In genomic region chr3:149655826-149656599, GRCh38 we compare ENCODE assay signal across 11 cellular contexts. TPM values are rescaled to one million over a fixed set of nuclear protein-coding genes. Genes with fewer than 3 reads are reported as not detected.
A peak's percentile ranks its signal among the peaks of the same experiment; 100 is the strongest.
DNase-seq lines count a peak whose midpoint lies in the region; ATAC-seq, FAIRE-seq and TF ChIP-seq lines count a peak whose summit lies in the region.
"Had no signal": no experiment of that assay in that cellular context is flagged by ENCODE, and none has a peak within 500 bp of the region (broad histone marks: within the 10 kb centered on the region; RNA-seq: fewer than 3 reads in every experiment).

No MANE protein-coding gene starts in this region.

- peak in 1 of 9 donors; percentile 11 for TF ChIP-seq CTCF in heart right ventricle (IDR thresholded peaks at IDR 0.05)

- H3K9me3 ChIP-seq in heart right ventricle, result no peaks in the 10 kb centered on the region
- no peaks in the 10 kb centered on the region for H3K9me3 ChIP-seq in ectodermal cell (ENCODE audit: control insufficient read depth, low read length)
- H3K9me3 ChIP-seq in mucosa of rectum (ENCODE audit: control insufficient read depth in 2 of 2, low read length in 2 of 2), result no peaks in the 10 kb centered on the region
- H3K9me3 ChIP-seq in aorta (ENCODE audit: control insufficient read depth, low read length), result no peaks in the 10 kb centered on the region

- peaks cover 0 to 35% (median 11%) of the 10 kb centered on the region in 9 donors for H3K36me3 ChIP-seq in heart right ventricle
- H3K36me3 ChIP-seq in ectodermal cell (ENCODE audit: control insufficient read depth, insufficient read depth, low read length), result peaks cover 6% of the 10 kb centered on the region
- no peaks in the 10 kb centered on the region for H3K36me3 ChIP-seq in mucosa of rectum (ENCODE audit: control insufficient read depth in 2 of 2, insufficient read depth in 2 of 2, low read length in 2 of 2)
- H3K36me3 ChIP-seq in aorta (ENCODE audit: control insufficient read depth in 1 of 2, insufficient read depth in 2 of 2, low read length in 1 of 2), result no peaks in the 10 kb centered on the region

- intact Hi-C loops in heart right ventricle (cut with DNase I), result loop anchor here (2.0 to 10.0 kb wide), 13 partner anchors 39 to 131 kb away; no protein-coding TSS in a partner anchor
- intact Hi-C loops in Right ventricle myocardium inferior (cut with DNase I), result loop anchor here (2.0 to 5.0 kb wide), 2 partner anchors 69 to 87 kb away; no protein-coding TSS in a partner anchor
- intact Hi-C loops in aorta (cut with DNase I), result loop anchor here (2.0 to 5.0 kb wide), 6 partner anchors 34 to 149 kb away; no protein-coding TSS in a partner anchor

- H3K4me3 ChIP-seq in heart right ventricle (peak overlapping the region; percentile 45 to 96 (median 87)), ectodermal cell (ENCODE audit: insufficient read depth, low read depth, low read length) (peak overlapping the region; percentile 79), mucosa of rectum (ENCODE audit: low read length in 2 of 2) (peak overlapping the region; percentile 66 to 68), aorta (ENCODE audit: low read length in 2 of 2) (peak overlapping the region; percentile 88)

- H3K27me3 ChIP-seq in heart right ventricle, result peaks cover 0 to 54% (median 0%) of the 10 kb centered on the region in 7 donors
- H3K27me3 ChIP-seq in ectodermal cell (ENCODE audit: control insufficient read depth, insufficient read depth, low read length, poor library complexity, severe bottlenecking), result peaks cover 20% of the 10 kb centered on the region
- peaks cover 24 to 59% of the 10 kb centered on the region in 2 donors for H3K27me3 ChIP-seq in mucosa of rectum (ENCODE audit: control insufficient read depth in 2 of 2, insufficient read depth in 2 of 2, low read length in 2 of 2)
- no peaks in the 10 kb centered on the region for H3K27me3 ChIP-seq in aorta (ENCODE audit: control insufficient read depth in 1 of 2, insufficient read depth in 2 of 2, low read length in 1 of 2)

- H3K27ac ChIP-seq in heart right ventricle, result peak overlapping the region; percentile 37 to 99 (median 98)
- no peak overlapping the region for H3K27ac ChIP-seq in ectodermal cell (ENCODE audit: insufficient read depth, low read depth, low read length, poor library complexity, severe bottlenecking)
- H3K27ac ChIP-seq in mucosa of rectum (ENCODE audit: low read depth in 2 of 2, low read length in 2 of 2), result peak overlapping the region; percentile 88 to 89
- peak overlapping the region in 1 of 2 donors; percentile 99 for H3K27ac ChIP-seq in aorta (ENCODE audit: low read depth in 1 of 2, low read length in 2 of 2)
- H3K27ac ChIP-seq: BLaER1 treated with 17β-estradiol and CSF1 and Interleukin-3, amounts not matched to agents 10 nM and 100 nM had no signal

- H3K9ac ChIP-seq in mucosa of rectum (ENCODE audit: low read depth in 1 of 2, low read length in 2 of 2), result peak overlapping the region; percentile 74 to 75
- H3K9ac ChIP-seq: BLaER1 treated with 17β-estradiol and CSF1 and Interleukin-3, amounts not matched to agents 10 nM and 100 nM had no signal

- DNase-seq in heart right ventricle (no peak), Right ventricle myocardium inferior (ENCODE audit: missing footprints) (no peak), aorta (no peak), DMS153 (lab: John Stamatoyannopoulos, UW) (no peak), frontal cortex (ENCODE audit: low spot score in 2 of 2) (no peak), NCI-H524 (lab: John Stamatoyannopoulos, UW) (no peak)
- DNase-seq: activated CD8-positive, alpha-beta memory T cell treated with anti-CD3 and anti-CD28 coated beads, Interleukin-2, amount 50 U/mL, for 48 hours; NCI-H1930 had no signal

- H3K4me1 ChIP-seq in heart right ventricle (peaks cover 2 to 66% (median 53%) of the 10 kb centered on the region in 9 donors), ectodermal cell (ENCODE audit: control insufficient read depth, insufficient read depth, low read length) (peaks cover 13% of the 10 kb centered on the region), mucosa of rectum (ENCODE audit: control insufficient read depth in 2 of 2, insufficient read depth in 2 of 2, low read length in 2 of 2) (peaks cover 5% of the 10 kb centered on the region in 2 donors), aorta (ENCODE audit: control insufficient read depth in 1 of 2, insufficient read depth in 2 of 2, low read length in 2 of 2) (peaks cover 2 to 5% of the 10 kb centered on the region in 2 donors)

- 4 to 10% methylated on average over 2 of the region's 2 CpGs for WGBS in heart right ventricle, 2 donors
- WGBS in ectodermal cell, 2 experiments, result 40 to 58% methylated on average over 2 of the region's 2 CpGs
- WGBS in aorta, 2 donors, result 0 to 7% methylated on average over 2 of the region's 2 CpGs

- ATAC-seq in heart right ventricle (no peak), Right ventricle myocardium inferior (no peak), aorta (ENCODE audit: low FRiP score) (no peak)

- no peak for FAIRE-seq in frontal cortex (lab: Jason Lieb, UNC)

RNA-seq across cellular contexts. Expression of gene WWTR1, which starts 1.8 kb away (rescaled TPM):
- total RNA-seq in heart right ventricle, result 10 to 100 TPM; 30.3 to 78.6 (median 43.7) TPM
- polyA plus RNA-seq in heart right ventricle, result 10 to 100 TPM; 19.5 to 21.8 TPM
- 42.6 TPM for total RNA-seq in Right ventricle myocardium inferior
- polyA plus RNA-seq in ectodermal cell (2013, experiment 1 of 4), result 23.5 TPM
- polyA plus RNA-seq in ectodermal cell (2013, experiment 2 of 4), result 20.1 TPM
- polyA plus RNA-seq in ectodermal cell (2013, experiment 3 of 4), result 24.4 TPM
- 29.1 TPM for polyA plus RNA-seq in ectodermal cell (2013, experiment 4 of 4)
- 100 to 1,000 TPM; 148 to 225 TPM for total RNA-seq in aorta
- polyA plus RNA-seq in aorta, result 100 to 1,000 TPM in 1 of 2 donors, 10 to 100 TPM in 1; 93.5 to 115 TPM
- 6.1 TPM for total RNA-seq in frontal cortex
